In genomic region chr12:12786371-12786715, GRCh38 we compare ENCODE assay signal across 8 cellular contexts. TPM values are rescaled to one million over a fixed set of nuclear protein-coding genes. Genes with fewer than 3 reads are reported as not detected.
DNase-seq lines count a peak whose midpoint lies in the region; ATAC-seq and TF ChIP-seq lines count a peak whose summit lies in the region.

No MANE protein-coding gene starts in this region.

- TF ChIP-seq POLR2A in NB4 (IDR thresholded peaks at IDR 0.05; ENCODE audit: extremely low read depth, insufficient read length): no peak

- intact Hi-C loops in dorsolateral prefrontal cortex (cut with DNase I): loop anchor here (2.0 to 5.0 kb wide), 3 partner anchors 26 to 69 kb away; partner anchors contain the start of genes CDKN1B (in 1 of the 2) and DDX47 (in 1 of the 2)

- peak overlapping the region; percentile 72 for H3K4me3 ChIP-seq in NB4 (ENCODE audit: low read depth, low read length)
- H3K4me3 ChIP-seq in dorsolateral prefrontal cortex: peak overlapping the region; percentile 47 to 92 (median 81)
- H3K4me3 ChIP-seq in muscle layer of duodenum (ENCODE audit: low read depth in 1 of 2, low read length in 2 of 2): peak overlapping the region; percentile 75 to 76

- H3K27ac ChIP-seq in dorsolateral prefrontal cortex (peak overlapping the region; percentile 83 to 100 (median 97)), muscle layer of duodenum (ENCODE audit: low read length) (peak overlapping the region; percentile 82)

- DNase-seq in NCI-H2107 treated with DMSO at 0.1 percent for 48 hours (lab: John Stamatoyannopoulos, UW; ENCODE audit: unreplicated experiment) (peak; percentile 45), NCI-H2107 (lab: John Stamatoyannopoulos, UW) (no peak), NB4 (ENCODE audit: low read depth) (no peak), dorsolateral prefrontal cortex (no peak), ACHN (no peak), EL (no peak)

- H3K9me3 ChIP-seq in muscle layer of duodenum (ENCODE audit: control insufficient read depth in 1 of 2, low read length in 2 of 2): no peaks in the 10 kb centered on the region

- ATAC-seq in GM21717 (IDR thresholded peaks at IDR 0.05; ENCODE audit: unreplicated experiment): no peak

- no peaks in the 10 kb centered on the region for H3K36me3 ChIP-seq in muscle layer of duodenum (ENCODE audit: control insufficient read depth in 1 of 2, insufficient read depth in 2 of 2, low read length in 2 of 2)

- in situ Hi-C loops in ACHN (cut with HindIII; ENCODE audit: low pct_ligation_motif_present, low pct_unique_long_range_greater_than_20kb, low sequenced_read_pairs): no loop called here

- H3K27me3 ChIP-seq in dorsolateral prefrontal cortex: no peaks in the 10 kb centered on the region
- H3K27me3 ChIP-seq in muscle layer of duodenum (ENCODE audit: low read depth, low read length): no peaks in the 10 kb centered on the region

- TF ChIP-seq CTCF in NB4 (IDR thresholded peaks at IDR 0.05; ENCODE audit: low read depth, low read length): no peak
- no peak for TF ChIP-seq CTCF in dorsolateral prefrontal cortex (IDR thresholded peaks at IDR 0.05 in 54 of 56, conservative IDR thresholded peaks at IDR 0.05 in 2 of 56; ENCODE audit: low read depth in 1 of 56, partially characterized antibody in 56 of 56)

- peaks cover 14% of the 10 kb centered on the region in 2 donors for H3K4me1 ChIP-seq in muscle layer of duodenum (ENCODE audit: control insufficient read depth in 1 of 2, insufficient read depth in 2 of 2, low read length in 2 of 2)

RNA-seq across cellular contexts. Expression of gene APOLD1, which starts 0.9 kb away (rescaled TPM):
- 100 to 1,000 TPM in 1 of 120 experiments, 10 to 100 TPM in 117, 1 to 10 TPM in 2; 8.2 to 102 (median 37.2) TPM for total RNA-seq in dorsolateral prefrontal cortex

RNA-seq across cellular contexts. Expression of gene DDX47, which starts 26.8 kb away (rescaled TPM):
- total RNA-seq in dorsolateral prefrontal cortex: 10 to 100 TPM; 32.0 to 55.7 (median 42.2) TPM
